Comparison of ENCODE assay signal across 12 cellular contexts in the genomic region with DNA sequence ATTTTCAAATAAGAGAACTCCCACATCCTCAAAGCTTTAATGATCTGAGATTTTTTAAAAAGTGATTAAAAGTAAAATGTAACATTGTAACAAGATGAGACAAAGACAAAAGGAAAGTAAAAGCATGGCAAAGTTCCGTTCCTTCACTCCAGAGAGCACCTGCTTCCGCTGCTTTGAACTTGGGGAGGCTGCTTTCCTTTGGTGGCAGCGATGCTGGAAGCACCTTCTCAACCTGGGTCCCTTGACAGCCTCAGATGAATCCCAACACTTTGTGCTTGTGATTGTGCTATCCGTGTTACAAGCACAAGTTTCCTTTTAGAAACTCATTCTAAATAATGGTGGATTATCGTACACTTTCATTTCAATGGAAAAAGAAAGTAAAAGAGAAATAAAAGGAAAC. TPM values are rescaled to one million over a fixed set of nuclear protein-coding genes. Genes with fewer than 3 reads are reported as not detected.
DNase-seq lines count a peak whose midpoint lies in the region; ATAC-seq and TF ChIP-seq lines count a peak whose summit lies in the region.
"Had no signal": no experiment of that assay in that cellular context is flagged by ENCODE, and none has a peak within 500 bp of the region (broad histone marks: within the 10 kb centered on the region; RNA-seq: fewer than 3 reads in every experiment).

No MANE protein-coding gene starts in this region.

- H3K9me3 Mint-ChIP-seq in activated naive CD8-positive, alpha-beta T cell (ENCODE audit: low read depth) = no peaks in the 10 kb centered on the region

- peaks cover 50% of the 10 kb centered on the region for H4K20me1 ChIP-seq in DND-41 (ENCODE audit: insufficient read depth, low read length)

- H2AFZ ChIP-seq in DND-41 (ENCODE audit: low read depth, low read length) = no peak overlapping the region

- no peak overlapping the region for H3K4me3 ChIP-seq in DND-41 (ENCODE audit: low read depth in 1 of 2, low read length in 2 of 2)
- H3K4me3 ChIP-seq in stomach = peak overlapping the region in 1 of 4 donors; percentile 3
- H3K4me3 ChIP-seq: cardiac muscle cell had no signal

- H3K4me3 Mint-ChIP-seq in activated naive CD8-positive, alpha-beta T cell = peak overlapping the region; percentile 85

- H3K4me1 ChIP-seq in DND-41 (ENCODE audit: insufficient read depth, low read length) = no peaks in the 10 kb centered on the region
- H3K4me1 ChIP-seq in stomach = peaks cover 0 to 14% (median 5%) of the 10 kb centered on the region in 4 donors

- peak overlapping the region; percentile 99 for H3K27ac Mint-ChIP-seq in activated naive CD8-positive, alpha-beta T cell

- TF ChIP-seq POLR2A in stomach (IDR thresholded peaks at IDR 0.05) = no peak

- peaks cover 81% of the 10 kb centered on the region for H3K36me3 ChIP-seq in DND-41 (ENCODE audit: insufficient read depth, low read length)
- H3K36me3 ChIP-seq in stomach = no peaks in the 10 kb centered on the region

- intact Hi-C loops in stomach (cut with DNase I; ENCODE audit: low total_unique reads) = no loop called here

- DNase-seq in DND-41 (no peak), T follicular helper cell (ENCODE audit: low read depth) (peak; percentile 31), HCEC 1CT (no peak), RKO (ENCODE audit: low spot score) (no peak), stomach (no peak)
- peak; percentile 43 for DNase-seq in stimulated activated CD4-positive, alpha-beta T cell treated with anti-CD3 and anti-CD28 coated beads, Interleukin-4, amount 100 ng/mL, for 24 hours
- DNase-seq: H7, NCI-H2029 treated with DMSO at 0.1 percent for 48 hours, NCI-H82, Right ventricle myocardium superior had no signal

- H3K4me2 ChIP-seq in DND-41 (ENCODE audit: insufficient read depth, low read length) = no peak overlapping the region

- ATAC-seq in DND-41 (ENCODE audit: insufficient read depth, low read depth) = peak; percentile 22; the same call in 1 of the 3 replicates

- H3K36me3 Mint-ChIP-seq in activated naive CD8-positive, alpha-beta T cell = peaks cover 42% of the 10 kb centered on the region

- WGBS in stomach, 5 donors = 71 to 84% (median 76%) methylated on average over 5 of the region's 5 CpGs

- no peak overlapping the region for H3K9ac ChIP-seq in DND-41 (ENCODE audit: low read depth, low read length)

- no peak for TF ChIP-seq EP300 in stomach (IDR thresholded peaks at IDR 0.05)

- H3K27me3 ChIP-seq in DND-41 (ENCODE audit: insufficient read depth, low read length, poor library complexity) (no peaks in the 10 kb centered on the region), stomach (no peaks in the 10 kb centered on the region)
- H3K27me3 ChIP-seq: cardiac muscle cell had no signal

- H3K4me1 Mint-ChIP-seq in activated naive CD8-positive, alpha-beta T cell (ENCODE audit: low read depth) = peaks cover 92% of the 10 kb centered on the region

- H3K9me3 ChIP-seq in DND-41 (ENCODE audit: insufficient read depth, low read length, severe bottlenecking) (no peaks in the 10 kb centered on the region), stomach (no peaks in the 10 kb centered on the region)

- no peaks in the 10 kb centered on the region for H3K27me3 Mint-ChIP-seq in activated naive CD8-positive, alpha-beta T cell

- TF ChIP-seq CTCF in DND-41 (IDR thresholded peaks at IDR 0.05; ENCODE audit: borderline replicate concordance, extremely low read depth, low read length, poor library complexity, severe bottlenecking) (no peak), stomach (IDR thresholded peaks at IDR 0.05) (no peak)

- H3K27ac ChIP-seq in DND-41 (ENCODE audit: low read length) (no peak overlapping the region), stomach (no peak overlapping the region)
- H3K27ac ChIP-seq: cardiac muscle cell had no signal

- peaks cover 16% of the 10 kb centered on the region; the same call in 1 of the 2 replicates for H3K79me2 ChIP-seq in DND-41 (ENCODE audit: insufficient read depth, low read length)

RNA-seq across cellular contexts. Expression of gene HADH, which starts 59.7 kb away (rescaled TPM):
- total RNA-seq in stomach = 100 to 1,000 TPM in 2 of 5 donors, 10 to 100 TPM in 3; 51.6 to 118 (median 64.7) TPM
- 10 to 100 TPM; 59.6 to 70.3 (median 64.8) TPM for polyA plus RNA-seq in stomach

Comparison
In these comparisons a context has a peak if more than half of its experiments do, and no peak if none do; other contexts are left out.
1. DNase-seq: peak in T follicular helper cell (single experiment) and stimulated activated CD4-positive, alpha-beta T cell treated with anti-CD3 and anti-CD28 coated beads, Interleukin-4, amount 100 ng/mL, for 24 hours (single experiment); none in DND-41 (single experiment), HCEC 1CT (single experiment), RKO (single experiment) and stomach (single experiment).